ENCODE assay signal across 15 cellular contexts in the genomic region with DNA sequence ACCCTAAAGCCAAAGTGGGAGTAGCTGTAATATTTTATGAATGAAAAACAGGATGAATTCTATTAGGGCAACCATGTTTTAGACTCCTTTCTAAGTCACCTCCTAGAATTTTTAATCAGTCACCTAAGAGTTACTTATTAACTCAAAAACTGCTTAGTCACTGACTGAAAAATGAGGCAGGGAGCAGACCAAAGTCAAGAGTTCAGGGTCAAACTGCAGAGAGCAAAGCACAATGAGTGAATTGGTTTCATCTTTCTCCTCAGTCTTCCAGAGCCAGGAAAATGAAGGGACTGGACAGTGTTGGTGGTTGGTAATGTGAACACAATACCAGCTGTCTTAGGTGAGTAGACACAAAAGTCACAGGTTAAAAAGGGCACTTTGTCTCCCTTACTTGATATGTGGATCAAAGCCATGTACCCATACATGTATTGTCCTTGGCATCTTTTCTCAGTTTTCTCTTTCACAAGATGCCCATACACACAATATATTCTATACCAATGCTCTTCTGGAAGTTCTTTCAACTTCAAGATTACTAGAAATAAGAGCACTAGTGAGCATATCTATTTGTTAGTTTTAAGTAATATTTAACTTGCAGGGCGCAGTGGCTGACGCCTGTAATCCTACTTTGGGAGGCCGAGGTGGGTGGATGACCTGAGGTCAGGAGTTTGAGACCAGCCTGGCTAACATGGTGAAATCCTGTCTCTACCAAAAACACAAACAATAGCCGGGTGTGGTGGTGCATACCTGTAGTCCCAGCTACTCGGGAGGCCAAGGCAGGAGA. TPM values are rescaled to one million over a fixed set of nuclear protein-coding genes. Genes with fewer than 3 reads are reported as not detected.
DNase-seq lines count a peak whose midpoint lies in the region; ATAC-seq, FAIRE-seq and TF ChIP-seq lines count a peak whose summit lies in the region.
"Had no signal": no experiment of that assay in that cellular context is flagged by ENCODE, and none has a peak within 500 bp of the region (broad histone marks: within the 10 kb centered on the region; RNA-seq: fewer than 3 reads in every experiment).

No MANE protein-coding gene starts in this region.

- H3K36me3 Mint-ChIP-seq in Calu3 (ENCODE audit: insufficient read depth, unreplicated experiment) (peaks cover 18% of the 10 kb centered on the region), GM23338 (ENCODE audit: low read depth) (no peaks in the 10 kb centered on the region)
- H3K36me3 Mint-ChIP-seq in activated naive CD8-positive, alpha-beta T cell treated with anti-CD3 and anti-CD28 coated beads for 36 hours: peaks cover 3% of the 10 kb centered on the region
- no peaks in the 10 kb centered on the region for H3K36me3 Mint-ChIP-seq in activated CD8-positive, alpha-beta T cell treated with anti-CD3 and anti-CD28 coated beads for 36 hours (ENCODE audit: low read depth)
- H3K36me3 Mint-ChIP-seq: mesothelial cell of epicardium had no signal

- TF ChIP-seq CTCF in Calu3 (IDR thresholded peaks at IDR 0.05; ENCODE audit: unreplicated experiment) (no peak), GM23338 (conservative IDR thresholded peaks at IDR 0.05; ENCODE audit: low read depth in 2 of 2) (no peak), IMR-90 (conservative IDR thresholded peaks at IDR 0.05; ENCODE audit: low read depth, low read length) (no peak), HepG2 (CRISPR knock-in tag; IDR thresholded peaks at IDR 0.05) (no peak), ovary (IDR thresholded peaks at IDR 0.05) (no peak)
- TF ChIP-seq CTCF in activated CD8-positive, alpha-beta T cell treated with anti-CD3 and anti-CD28 coated beads for 36 hours (IDR thresholded peaks at IDR 0.05): no peak

- H4K8ac ChIP-seq in IMR-90 (ENCODE audit: low read depth in 2 of 2, low read length in 2 of 2): no peak overlapping the region

- H3K4me1 Mint-ChIP-seq in Calu3 (ENCODE audit: low read depth, unreplicated experiment): peaks cover 48% of the 10 kb centered on the region
- peaks cover 2% of the 10 kb centered on the region; the same call in 1 of the 3 replicates for H3K4me1 Mint-ChIP-seq in GM23338
- no peaks in the 10 kb centered on the region for H3K4me1 Mint-ChIP-seq in activated naive CD8-positive, alpha-beta T cell treated with anti-CD3 and anti-CD28 coated beads for 36 hours
- H3K4me1 Mint-ChIP-seq in activated CD8-positive, alpha-beta T cell treated with anti-CD3 and anti-CD28 coated beads for 36 hours (ENCODE audit: low read depth): no peaks in the 10 kb centered on the region
- H3K4me1 Mint-ChIP-seq: activated B cell treated with CpG ODN at 0.5 μM for 24 hours, mesothelial cell of epicardium had no signal

- H4K91ac ChIP-seq in IMR-90 (ENCODE audit: insufficient read depth, low read depth, low read length): no peak overlapping the region

- DNase-seq in Calu3 (peak; percentile 26), GM23338 (ENCODE audit: low spot score) (no peak), IMR-90 (no peak), HepG2 (ENCODE audit: low spot score) (peak; percentile 97), MV-4-11 (lab: John Stamatoyannopoulos, UW) (no peak), ovary (no peak)
- DNase-seq in activated naive CD8-positive, alpha-beta T cell treated with anti-CD3 and anti-CD28 coated beads for 36 hours: no peak
- DNase-seq in activated CD8-positive, alpha-beta T cell treated with anti-CD3 and anti-CD28 coated beads for 36 hours: no peak
- DNase-seq: activated B cell treated with CpG ODN at 0.5 μM for 24 hours, H9, head of caudate nucleus, NCI-H1092, SHP77 treated with DMSO at 0.1 percent for 48 hours, tibial artery had no signal

- H3K27me3 ChIP-seq in GM23338 (ENCODE audit: insufficient read depth) (no peaks in the 10 kb centered on the region), IMR-90 (ENCODE audit: control insufficient read depth, insufficient read depth, low read length) (no peaks in the 10 kb centered on the region), HepG2 (ENCODE audit: control insufficient read depth in 1 of 2, insufficient read depth in 2 of 2, low read length in 2 of 2) (no peaks in the 10 kb centered on the region), ovary (no peaks in the 10 kb centered on the region)
- H3K27me3 ChIP-seq: tibial artery had no signal

- H3F3A ChIP-seq in GM23338 (replicated peaks; ENCODE audit: low read depth): no peaks in the 10 kb centered on the region

- in situ Hi-C loops in IMR-90 (cut with MboI; ENCODE audit: low sequenced_read_pairs) (no loop called here), HepG2 (cut with HindIII; ENCODE audit: extremely low pct_ligation_motif_present, low pct_unique_long_range_greater_than_20kb) (no loop called here)

- no peak for ATAC-seq in GM23338
- ATAC-seq in IMR-90 (ENCODE audit: low read depth): no peak
- peak; percentile 87 for ATAC-seq in HepG2
- no peak for ATAC-seq in activated CD8-positive, alpha-beta T cell treated with anti-CD3 and anti-CD28 coated beads for 36 hours

- no peak overlapping the region for H3K56ac ChIP-seq in IMR-90 (ENCODE audit: extremely low read depth, insufficient read depth, low read length)

- H3K18ac ChIP-seq in IMR-90 (ENCODE audit: low read depth, low read length): no peak overlapping the region

- H3K4me3 ChIP-seq in GM23338 (no peak overlapping the region), IMR-90 (ENCODE audit: insufficient read depth, low read depth, low read length) (no peak overlapping the region), HepG2 (replicated peaks in 1 of 3; ENCODE audit: insufficient read depth in 1 of 3, low read depth in 2 of 3, low read length in 3 of 3) (peak overlapping the region in 1 of 3 experiments; percentile 1; a peak in 1 of 6 replicates), ovary (no peak overlapping the region)
- H3K4me3 ChIP-seq: tibial artery had no signal

- TF ChIP-seq EP300 in HepG2 (IDR thresholded peaks at IDR 0.05; ENCODE audit: low read depth in 2 of 2, low read length in 2 of 2) (peak; percentile 87 to 97), HepG2 (CRISPR knock-in tag; IDR thresholded peaks at IDR 0.05; ENCODE audit: borderline replicate concordance) (peak; percentile 90), ovary (IDR thresholded peaks at IDR 0.05) (no peak)

- peak; percentile 69 for FAIRE-seq in HepG2 (lab: Jason Lieb, UNC)

- no peak overlapping the region for H3K23ac ChIP-seq in IMR-90 (ENCODE audit: low read depth, low read length)

- dilution Hi-C loops in IMR-90 (cut with HindIII; ENCODE audit: low sequenced_read_pairs, unreplicated experiment): no loop called here

- no CpG with 5 or more reads among the region's 5 CpGs for WGBS in IMR-90 (ENCODE audit: extremely low coverage in 2 of 2, insufficient read length in 1 of 2), 2 experiments
- 7% methylated on average over 5 of the region's 5 CpGs for WGBS in HepG2 (ENCODE audit: low lambda C conversion rate)
- WGBS in ovary, 3 donors: 76 to 95% (median 85%) methylated on average over 5 of the region's 5 CpGs

- no peak overlapping the region for H2BK5ac ChIP-seq in IMR-90 (ENCODE audit: low read depth, low read length, poor library complexity, severe bottlenecking)

- H3K9me3 Mint-ChIP-seq in Calu3 (ENCODE audit: low read depth, unreplicated experiment) (peaks cover 2% of the 10 kb centered on the region), GM23338 (no peaks in the 10 kb centered on the region)
- no peaks in the 10 kb centered on the region for H3K9me3 Mint-ChIP-seq in activated naive CD8-positive, alpha-beta T cell treated with anti-CD3 and anti-CD28 coated beads for 36 hours
- no peaks in the 10 kb centered on the region for H3K9me3 Mint-ChIP-seq in activated CD8-positive, alpha-beta T cell treated with anti-CD3 and anti-CD28 coated beads for 36 hours
- H3K9me3 Mint-ChIP-seq: activated B cell treated with CpG ODN at 0.5 μM for 24 hours, H9, mesothelial cell of epicardium had no signal

- H3K4me2 ChIP-seq in GM23338: no peak overlapping the region
- no peak overlapping the region for H3K4me2 ChIP-seq in IMR-90 (ENCODE audit: low read depth, low read length)
- peak overlapping the region; percentile 47 for H3K4me2 ChIP-seq in HepG2 (ENCODE audit: low read depth, low read length)

- H3K27me3 Mint-ChIP-seq in Calu3 (ENCODE audit: unreplicated experiment) (no peaks in the 10 kb centered on the region), GM23338 (ENCODE audit: insufficient read depth, low read depth, poor library complexity) (no peaks in the 10 kb centered on the region)
- H3K27me3 Mint-ChIP-seq in activated naive CD8-positive, alpha-beta T cell treated with anti-CD3 and anti-CD28 coated beads for 36 hours: no peaks in the 10 kb centered on the region
- no peaks in the 10 kb centered on the region for H3K27me3 Mint-ChIP-seq in activated CD8-positive, alpha-beta T cell treated with anti-CD3 and anti-CD28 coated beads for 36 hours
- H3K27me3 Mint-ChIP-seq: activated B cell treated with CpG ODN at 0.5 μM for 24 hours had no signal

- no peaks in the 10 kb centered on the region for H3K79me1 ChIP-seq in IMR-90 (ENCODE audit: low read depth in 1 of 2, low read length in 2 of 2)

- TF ChIP-seq POLR2A in IMR-90 (IDR thresholded peaks at IDR 0.05; ENCODE audit: low read depth, low read length) (no peak), HepG2 (IDR thresholded peaks at IDR 0.05; ENCODE audit: insufficient read depth in 1 of 2, low read depth in 2 of 2, low read length in 2 of 2) (peak in 1 of 2 experiments; percentile 28; a peak in 2 of 4 replicates), ovary (IDR thresholded peaks at IDR 0.05) (no peak)

- H3K9me1 ChIP-seq in IMR-90 (ENCODE audit: insufficient read depth, low read length): no peaks in the 10 kb centered on the region

- H3K14ac ChIP-seq in IMR-90 (replicated peaks; ENCODE audit: low read depth, low read length): no peak overlapping the region

- H2BK20ac ChIP-seq in IMR-90 (ENCODE audit: low read depth, low read length): no peak overlapping the region

- no peak overlapping the region for H2BK120ac ChIP-seq in IMR-90 (ENCODE audit: low read depth, low read length)

- no peak overlapping the region for H2BK15ac ChIP-seq in IMR-90 (ENCODE audit: low read depth, low read length)

- H3K79me2 ChIP-seq in GM23338 (replicated peaks; ENCODE audit: insufficient read depth) (no peaks in the 10 kb centered on the region), HepG2 (ENCODE audit: insufficient read depth, low read length) (no peaks in the 10 kb centered on the region)

- no peak overlapping the region for H4K5ac ChIP-seq in IMR-90 (ENCODE audit: low read depth, low read length)

- no TSS peak for BruUV-seq in Calu3 (replicated peaks; lab: Mats Ljungman, UMichigan)
- no TSS peak for BruUV-seq in IMR-90 (replicated peaks; lab: Mats Ljungman, UMichigan)
- TSS peak; percentile 52 for BruUV-seq in HepG2 (replicated peaks; lab: Mats Ljungman, UMichigan)

- H3K4ac ChIP-seq in IMR-90 (ENCODE audit: low read depth, low read length): no peak overlapping the region

- TF ChIP-seq RAD21 in IMR-90 (IDR thresholded peaks at IDR 0.05; ENCODE audit: low read length) (no peak), HepG2 (CRISPR knock-in tag; IDR thresholded peaks at IDR 0.05) (no peak)

- H2AFZ ChIP-seq in GM23338 (no peak overlapping the region), IMR-90 (replicated peaks; ENCODE audit: low read length, poor library complexity) (no peak overlapping the region), HepG2 (ENCODE audit: low read length) (peak overlapping the region; percentile 35)

- peak overlapping the region; percentile 74 for H3K27ac Mint-ChIP-seq in Calu3 (ENCODE audit: unreplicated experiment)
- peak overlapping the region; percentile 65; the same call in 1 of the 2 replicates for H3K27ac Mint-ChIP-seq in GM23338
- H3K27ac Mint-ChIP-seq in activated naive CD8-positive, alpha-beta T cell treated with anti-CD3 and anti-CD28 coated beads for 36 hours: no peak overlapping the region
- no peak overlapping the region for H3K27ac Mint-ChIP-seq in activated CD8-positive, alpha-beta T cell treated with anti-CD3 and anti-CD28 coated beads for 36 hours
- H3K27ac Mint-ChIP-seq: activated B cell treated with CpG ODN at 0.5 μM for 24 hours, mesothelial cell of epicardium had no signal

- no peaks in the 10 kb centered on the region; the same call in 1 of the 2 replicates for H3K9me2 ChIP-seq in GM23338 (ENCODE audit: insufficient read depth)

- no peak overlapping the region for H2AK9ac ChIP-seq in IMR-90 (replicated peaks; ENCODE audit: low read depth, low read length, poor library complexity)

- H3K4me3 Mint-ChIP-seq in Calu3 (ENCODE audit: low read depth, unreplicated experiment) (peak overlapping the region; percentile 39), GM23338 (no peak overlapping the region)
- H3K4me3 Mint-ChIP-seq in activated naive CD8-positive, alpha-beta T cell treated with anti-CD3 and anti-CD28 coated beads for 36 hours: no peak overlapping the region
- no peak overlapping the region for H3K4me3 Mint-ChIP-seq in activated CD8-positive, alpha-beta T cell treated with anti-CD3 and anti-CD28 coated beads for 36 hours
- H3K4me3 Mint-ChIP-seq: activated B cell treated with CpG ODN at 0.5 μM for 24 hours, H9, mesothelial cell of epicardium had no signal

- CTCF ChIA-PET in Calu3 (lab: Charles Lee): interaction anchor here (0.6 kb wide), 1 partner anchor 291 kb away, joined by 3 read pairs; no protein-coding TSS in a partner anchor
- CTCF ChIA-PET in IMR-90 (lab: Yijun Ruan, JAX): no interaction called here
- CTCF ChIA-PET in HepG2 (lab: Yijun Ruan, JAX; ENCODE audit: low intra/inter-chr PET ratio, low total read pairs): no interaction called here
- CTCF ChIA-PET in activated CD8-positive, alpha-beta T cell treated with anti-CD3 and anti-CD28 coated beads for 36 hours (lab: Charles Lee): no interaction called here

- no peak overlapping the region for H2AK5ac ChIP-seq in IMR-90 (ENCODE audit: low read depth, low read length)

- H3K9ac ChIP-seq in IMR-90 (ENCODE audit: low read depth, low read length) (no peak overlapping the region), HepG2 (ENCODE audit: insufficient read depth, low read depth, low read length) (peak overlapping the region; percentile 51)

- no peak overlapping the region for H3K27ac ChIP-seq in GM23338 (ENCODE audit: low read depth)
- H3K27ac ChIP-seq in IMR-90 (ENCODE audit: insufficient read depth, low read length): no peak overlapping the region
- H3K27ac ChIP-seq in HepG2 (ENCODE audit: extremely low read length, insufficient read depth, low read length): peak overlapping the region; percentile 95
- no peak overlapping the region for H3K27ac ChIP-seq in ovary
- H3K27ac ChIP-seq: tibial artery had no signal

- H3K36me3 ChIP-seq in GM23338 (ENCODE audit: insufficient read depth): no peaks in the 10 kb centered on the region
- no peaks in the 10 kb centered on the region for H3K36me3 ChIP-seq in IMR-90 (ENCODE audit: control insufficient read depth, insufficient read depth, low read length)
- no peaks in the 10 kb centered on the region for H3K36me3 ChIP-seq in HepG2 (replicated peaks in 1 of 2; ENCODE audit: control insufficient read depth in 1 of 2, insufficient read depth in 2 of 2, low read length in 2 of 2)
- H3K36me3 ChIP-seq in ovary: no peaks in the 10 kb centered on the region
- H3K36me3 ChIP-seq: tibial artery had no signal

- H3K9me3 ChIP-seq in IMR-90 (ENCODE audit: control insufficient read depth, insufficient read depth, low read length) (no peaks in the 10 kb centered on the region), HepG2 (ENCODE audit: low read length) (no peaks in the 10 kb centered on the region), ovary (no peaks in the 10 kb centered on the region)
- H3K9me3 ChIP-seq: tibial artery had no signal

- H4K20me1 ChIP-seq in GM23338 (replicated peaks; ENCODE audit: insufficient read depth) (no peaks in the 10 kb centered on the region), IMR-90 (ENCODE audit: insufficient read depth, low read length) (no peaks in the 10 kb centered on the region), HepG2 (ENCODE audit: insufficient read depth, low read length) (no peaks in the 10 kb centered on the region)

- POLR2A ChIA-PET in IMR-90 (lab: Charles Lee; ENCODE audit: unreplicated experiment): no interaction called here
- POLR2A ChIA-PET in HepG2 (lab: Yijun Ruan, JAX): interaction anchor here (0.7 to 1.6 kb wide), 6 partner anchors 34 to 43 kb away, joined by 3 to 11 read pairs (median 4); a partner anchor contains a TSS
- POLR2A ChIA-PET in activated CD8-positive, alpha-beta T cell treated with anti-CD3 and anti-CD28 coated beads for 36 hours (lab: Charles Lee): interaction anchor here (0.7 kb wide), 1 partner anchor 9 kb away, joined by 3 read pairs; no protein-coding TSS in a partner anchor

- intact Hi-C loops in Calu3 (cut with micrococcal nuclease; ENCODE audit: unreplicated experiment) (loop anchor here (1.0 to 10.0 kb wide), 4 partner anchors 32 to 199 kb away; no protein-coding TSS in a partner anchor), IMR-90 (cut with micrococcal nuclease) (no loop called here), HepG2 (cut with micrococcal nuclease; ENCODE audit: unreplicated experiment) (loop anchor here (1.0 to 5.0 kb wide), 3 partner anchors 42 to 199 kb away; a partner anchor contains a TSS), ovary (cut with DNase I) (no loop called here)
- intact Hi-C loops in activated CD8-positive, alpha-beta T cell treated with anti-CD3 and anti-CD28 coated beads for 36 hours (cut with micrococcal nuclease): no loop called here

- H3K4me1 ChIP-seq in GM23338 (ENCODE audit: insufficient read depth) (no peaks in the 10 kb centered on the region), IMR-90 (ENCODE audit: control insufficient read depth, insufficient read depth, low read length) (no peaks in the 10 kb centered on the region), HepG2 (ENCODE audit: insufficient read depth, low read length) (peaks cover 77% of the 10 kb centered on the region), ovary (ENCODE audit: insufficient read depth) (no peaks in the 10 kb centered on the region)
- H3K4me1 ChIP-seq: tibial artery had no signal

RNA-seq across cellular contexts. Expression of a gene that starts 42.2 kb away (rescaled TPM):
- 621 and 626 TPM in 2 replicates for total RNA-seq in Calu3 (2022)
- total RNA-seq in GM23338 (2014; rRNA removed; shearing (Covaris generic)): 48.9 and 51.0 TPM in 2 replicates
- polyA plus RNA-seq in GM23338 (2016; fragmentation: Nextera tagmentation; extraction: Ambion mirVana): 69.2 and 73.4 TPM in 2 replicates
- 14.5 and 20.3 TPM in 2 replicates for total RNA-seq in IMR-90 (2012; rRNA removed)
- 22.1 and 24.6 TPM in 2 replicates for polyA plus RNA-seq in IMR-90 (2012; rRNA removed)
- 11.4 and 12.3 TPM in 2 replicates for polyA plus RNA-seq in IMR-90 (2012; cell fraction: cytosol; rRNA removed)
- 3.0 and 8.8 TPM in 2 replicates for polyA plus RNA-seq in IMR-90 (2012; cell fraction: nucleus; rRNA removed; ENCODE audit: low replicate concordance)
- 89.8 and 135 TPM in 2 replicates for total RNA-seq in HepG2 (2016; rRNA removed; fragmentation: Illumina TruSeq; extraction: Trizol)
- total RNA-seq in HepG2 (2016; cell fraction: cytosol; rRNA removed; fragmentation: Illumina TruSeq; extraction: Trizol; ENCODE audit: low read depth): 15.3 and 17.7 TPM in 2 replicates
- 83.4 and 139 TPM in 2 replicates for total RNA-seq in HepG2 (2016; cell fraction: insoluble cytoplasmic fraction; rRNA removed; fragmentation: Illumina TruSeq; extraction: Trizol)
- 47.8 and 51.7 TPM in 2 replicates for total RNA-seq in HepG2 (2016; cell fraction: membrane; rRNA removed; fragmentation: Illumina TruSeq; extraction: Trizol)
- total RNA-seq in HepG2 (2016; cell fraction: nucleus; rRNA removed; fragmentation: Illumina TruSeq; extraction: Trizol): 170 and 186 TPM in 2 replicates
- 134 TPM in 2 replicates for polyA plus RNA-seq in HepG2 (2011; rRNA removed)
- polyA plus RNA-seq in HepG2 (2011; cell fraction: cytosol; rRNA removed): 63.8 and 107 TPM in 2 replicates
- polyA plus RNA-seq in HepG2 (2011; cell fraction: nucleus; rRNA removed): 45.7 and 54.4 TPM in 2 replicates
- 194 and 216 TPM in 2 replicates for polyA plus RNA-seq in HepG2 (2012)
- 12.7 and 13.7 TPM in 2 replicates for polyA plus RNA-seq in HepG2 (2016; cell fraction: cytosol; fragmentation: Illumina TruSeq; extraction: Trizol; ENCODE audit: low read depth)
- 116 and 118 TPM in 2 replicates for polyA plus RNA-seq in HepG2 (2016; cell fraction: insoluble cytoplasmic fraction; fragmentation: Illumina TruSeq; extraction: Trizol; ENCODE audit: low read depth)
- 31.8 and 33.5 TPM in 2 replicates for polyA plus RNA-seq in HepG2 (2016; cell fraction: membrane; fragmentation: Illumina TruSeq; extraction: Trizol; ENCODE audit: low read depth)
- 298 and 311 TPM in 2 replicates for polyA plus RNA-seq in HepG2 (2016; cell fraction: nucleus; fragmentation: Illumina TruSeq; extraction: Trizol; ENCODE audit: insufficient read depth, low read depth)
- polyA minus RNA-seq in HepG2 (2011; rRNA and poly(A)+ RNA removed; ENCODE audit: low replicate concordance): 26.2 and 55.9 TPM in 2 replicates
- polyA minus RNA-seq in HepG2 (2011; cell fraction: cytosol; rRNA and poly(A)+ RNA removed): 118 and 143 TPM in 2 replicates
- polyA minus RNA-seq in HepG2 (2011; cell fraction: nucleus; rRNA and poly(A)+ RNA removed): 93.7 and 117 TPM in 2 replicates
- 1 to 10 TPM; 3.3 to 4.1 TPM for total RNA-seq in activated naive CD8-positive, alpha-beta T cell treated with anti-CD3 and anti-CD28 coated beads for 36 hours
- total RNA-seq in activated CD8-positive, alpha-beta T cell treated with anti-CD3 and anti-CD28 coated beads for 36 hours: 1 to 10 TPM; 3.1 to 3.7 TPM
- 100 to 1,000 TPM in 3 of 7 donors, 10 to 100 TPM in 4; 40.2 to 130 (median 93.8) TPM for total RNA-seq in ovary
- polyA plus RNA-seq in ovary: 10 to 100 TPM; 35.8 to 56.3 TPM

Comparison
In these comparisons a context has a peak if more than half of its experiments do, and no peak if none do; other contexts are left out.
1. DNase-seq: peak in Calu3 (single experiment) and HepG2 (single experiment); none in GM23338 (single experiment), IMR-90 (single experiment), activated naive CD8-positive, alpha-beta T cell treated with anti-CD3 and anti-CD28 coated beads for 36 hours (single experiment), activated CD8-positive, alpha-beta T cell treated with anti-CD3 and anti-CD28 coated beads for 36 hours (single experiment), MV-4-11 (single experiment) and ovary (0 of 5).
2. H3K27ac Mint-ChIP-seq: peak in Calu3 (single experiment) and GM23338 (single experiment); none in activated naive CD8-positive, alpha-beta T cell treated with anti-CD3 and anti-CD28 coated beads for 36 hours (single experiment) and activated CD8-positive, alpha-beta T cell treated with anti-CD3 and anti-CD28 coated beads for 36 hours (single experiment).
3. intact Hi-C loops: an anchor here in Calu3 (1.0 to 10.0 kb wide) and HepG2 (1.0 to 5.0 kb wide); none called in IMR-90, activated CD8-positive, alpha-beta T cell treated with anti-CD3 and anti-CD28 coated beads for 36 hours and ovary.